Comparison of ENCODE assay signal across 24 cellular contexts in genomic region chrX:134640914-134641313, GRCh38. TPM values are rescaled to one million over a fixed set of nuclear protein-coding genes. Genes with fewer than 3 reads are reported as not detected.
DNase-seq lines count a peak whose midpoint lies in the region; ATAC-seq and TF ChIP-seq lines count a peak whose summit lies in the region.
"Had no signal": no experiment of that assay in that cellular context is flagged by ENCODE, and none has a peak within 500 bp of the region (broad histone marks: within the 10 kb centered on the region; RNA-seq: fewer than 3 reads in every experiment).

No MANE protein-coding gene starts in this region.

- H3K27me3 ChIP-seq in BLaER1 treated with 17β-estradiol and CSF1 and Interleukin-3, amounts not matched to agents 10 nM and 100 nM = peaks cover 89 to 100% (median 97%) of the 10 kb centered on the region in 11 experiments

- peaks cover 0 to 6% (median 0%) of the 10 kb centered on the region in 11 experiments; a peak in 1 of 22 replicates for H3K9me3 ChIP-seq in BLaER1 treated with 17β-estradiol and CSF1 and Interleukin-3, amounts not matched to agents 10 nM and 100 nM (replicated peaks in 1 of 11)
- H3K9me3 ChIP-seq in HEK293 (ENCODE audit: control insufficient read depth, insufficient read depth, low read depth, low read length) = no peaks in the 10 kb centered on the region
- H3K9me3 ChIP-seq: A549 had no signal

- H3K36me3 ChIP-seq in BLaER1 treated with 17β-estradiol and CSF1 and Interleukin-3, amounts not matched to agents 10 nM and 100 nM = no peaks in the 10 kb centered on the region
- no peaks in the 10 kb centered on the region for H3K36me3 ChIP-seq in HEK293 (ENCODE audit: control insufficient read depth in 2 of 2, insufficient read depth in 1 of 2, low read length in 2 of 2)

- no peak overlapping the region for H3K4me3 Mint-ChIP-seq in dendritic cell treated with granulocyte-macrophage colony-stimulating factor and Interleukin-4, amounts not matched to agents 40 ng/mL and 50 ng/mL, for 4 days
- H3K4me3 Mint-ChIP-seq in activated naive CD8-positive, alpha-beta T cell treated with anti-CD3 and anti-CD28 coated beads for 36 hours = no peak overlapping the region
- H3K4me3 Mint-ChIP-seq: B cell; CD4-positive, alpha-beta memory T cell; CD4-positive, CD25-positive, alpha-beta regulatory T cell; CD8-positive, alpha-beta memory T cell had no signal

- intact Hi-C loops in dendritic cell treated with granulocyte-macrophage colony-stimulating factor and Interleukin-4, amounts not matched to agents 40 ng/mL and 50 ng/mL, for 4 days (cut with micrococcal nuclease) = no loop called here

- H3K36me3 Mint-ChIP-seq in dendritic cell treated with granulocyte-macrophage colony-stimulating factor and Interleukin-4, amounts not matched to agents 40 ng/mL and 50 ng/mL, for 4 days (ENCODE audit: low read depth) = no peaks in the 10 kb centered on the region
- no peaks in the 10 kb centered on the region for H3K36me3 Mint-ChIP-seq in activated naive CD8-positive, alpha-beta T cell treated with anti-CD3 and anti-CD28 coated beads for 36 hours
- H3K36me3 Mint-ChIP-seq: CD14-positive monocyte; CD4-positive, alpha-beta memory T cell; CD4-positive, CD25-positive, alpha-beta regulatory T cell; CD8-positive, alpha-beta memory T cell had no signal

- DNase-seq in activated naive CD8-positive, alpha-beta T cell treated with anti-CD3 and anti-CD28 coated beads for 36 hours = no peak
- DNase-seq: AML-193; C1 segment of cervical spinal cord; CD4-positive, alpha-beta memory T cell; CD4-positive, CD25-positive, alpha-beta regulatory T cell; CD8-positive, alpha-beta memory T cell; COR-L47; DMS 273 treated with DMSO at 0.1 percent for 48 hours; DMS153; DMS53; DMS79; DND-41; EL; GDM1 had no signal

- H3K4me1 Mint-ChIP-seq in dendritic cell treated with granulocyte-macrophage colony-stimulating factor and Interleukin-4, amounts not matched to agents 40 ng/mL and 50 ng/mL, for 4 days (ENCODE audit: low read depth) = peaks cover 42% of the 10 kb centered on the region
- peaks cover 4% of the 10 kb centered on the region for H3K4me1 Mint-ChIP-seq in activated naive CD8-positive, alpha-beta T cell treated with anti-CD3 and anti-CD28 coated beads for 36 hours
- H3K4me1 Mint-ChIP-seq: B cell; CD4-positive, alpha-beta memory T cell; CD4-positive, CD25-positive, alpha-beta regulatory T cell; CD8-positive, alpha-beta memory T cell had no signal

- no peak overlapping the region for H3K9ac ChIP-seq in BLaER1 treated with 17β-estradiol and CSF1 and Interleukin-3, amounts not matched to agents 10 nM and 100 nM

- H3K4me3 ChIP-seq in BLaER1 treated with 17β-estradiol and CSF1 and Interleukin-3, amounts not matched to agents 10 nM and 100 nM = no peak overlapping the region
- H3K4me3 ChIP-seq in HEK293 (ENCODE audit: low read depth, low read length) = no peak overlapping the region
- H3K4me3 ChIP-seq: A549, GM12878 had no signal

- CTCF ChIA-PET in HEK293 (lab: Yijun Ruan, JAX) = no interaction called here

- TF ChIP-seq CTCF in HEK293 (tag by site-specific recombination; IDR thresholded peaks at IDR 0.05) = no peak

- H4K20me1 ChIP-seq in BLaER1 treated with 17β-estradiol and CSF1 and Interleukin-3, amounts not matched to agents 10 nM and 100 nM = no peaks in the 10 kb centered on the region

- H3K27me3 Mint-ChIP-seq in dendritic cell treated with granulocyte-macrophage colony-stimulating factor and Interleukin-4, amounts not matched to agents 40 ng/mL and 50 ng/mL, for 4 days = no peaks in the 10 kb centered on the region
- peaks cover 27% of the 10 kb centered on the region for H3K27me3 Mint-ChIP-seq in activated naive CD8-positive, alpha-beta T cell treated with anti-CD3 and anti-CD28 coated beads for 36 hours

- peak overlapping the region in 2 of 11 experiments; percentile 33 to 46; a peak in 1 of 22 replicates for H3K27ac ChIP-seq in BLaER1 treated with 17β-estradiol and CSF1 and Interleukin-3, amounts not matched to agents 10 nM and 100 nM
- no peak overlapping the region for H3K27ac ChIP-seq in HEK293 (ENCODE audit: extremely low read depth, low read depth, low read length)
- H3K27ac ChIP-seq: 22Rv1 had no signal

- POLR2A ChIA-PET in HEK293 (lab: Yijun Ruan, JAX) = no interaction called here

- no peak for ATAC-seq in GM19395 (IDR thresholded peaks at IDR 0.05; ENCODE audit: unreplicated experiment)
- ATAC-seq: A549, GM12878 had no signal

- H3K9me3 Mint-ChIP-seq in dendritic cell treated with granulocyte-macrophage colony-stimulating factor and Interleukin-4, amounts not matched to agents 40 ng/mL and 50 ng/mL, for 4 days = peaks cover 6% of the 10 kb centered on the region
- H3K9me3 Mint-ChIP-seq in activated naive CD8-positive, alpha-beta T cell treated with anti-CD3 and anti-CD28 coated beads for 36 hours = no peaks in the 10 kb centered on the region
- H3K9me3 Mint-ChIP-seq: CD4-positive, alpha-beta memory T cell; CD8-positive, alpha-beta memory T cell had no signal

- H3K4me2 ChIP-seq in BLaER1 treated with 17β-estradiol and CSF1 and Interleukin-3, amounts not matched to agents 10 nM and 100 nM = peak overlapping the region in 6 of 11 experiments; percentile 29 to 61 (median 57); a peak in 7 of 22 replicates
- H3K4me2 ChIP-seq: A549 had no signal

- peak overlapping the region; percentile 70 for H3K27ac Mint-ChIP-seq in dendritic cell treated with granulocyte-macrophage colony-stimulating factor and Interleukin-4, amounts not matched to agents 40 ng/mL and 50 ng/mL, for 4 days
- H3K27ac Mint-ChIP-seq in activated naive CD8-positive, alpha-beta T cell treated with anti-CD3 and anti-CD28 coated beads for 36 hours = no peak overlapping the region
- H3K27ac Mint-ChIP-seq: B cell; CD14-positive monocyte; CD4-positive, alpha-beta memory T cell; CD8-positive, alpha-beta memory T cell had no signal

- H3K4me1 ChIP-seq in BLaER1 treated with 17β-estradiol and CSF1 and Interleukin-3, amounts not matched to agents 10 nM and 100 nM = peaks cover 0 to 27% (median 13%) of the 10 kb centered on the region in 10 experiments; a peak in 13 of 20 replicates
- H3K4me1 ChIP-seq in HEK293 (ENCODE audit: control insufficient read depth, insufficient read depth, low read length) = no peaks in the 10 kb centered on the region

TF ChIP-seq in HEK293, 187 proteins besides CTCF, POLR2A, EP300 and RAD21:
- TF ChIP-seq ZNF121 (tag by site-specific recombination; IDR thresholded peaks at IDR 0.05) (peak; percentile 82), MEIS1 (CRISPR knock-in tag; IDR thresholded peaks at IDR 0.05; ENCODE audit: borderline replicate concordance) (no peak), ZNF248 (tag by site-specific recombination; IDR thresholded peaks at IDR 0.05) (no peak), ATF2 (tag by site-specific recombination; IDR thresholded peaks at IDR 0.05; ENCODE audit: low read depth) (no peak), ZNF280C (tag by site-specific recombination; IDR thresholded peaks at IDR 0.05) (no peak), ZNF624 (tag by site-specific recombination; IDR thresholded peaks at IDR 0.05) (no peak), ZNF785 (tag by site-specific recombination; IDR thresholded peaks at IDR 0.05) (no peak), SCRT1 (tag by site-specific recombination; IDR thresholded peaks at IDR 0.05; ENCODE audit: borderline replicate concordance) (no peak)

RNA-seq across cellular contexts. Expression of gene PLAC1, which starts 17.4 kb away (rescaled TPM):
- not detected for total RNA-seq in activated naive CD8-positive, alpha-beta T cell treated with anti-CD3 and anti-CD28 coated beads for 36 hours
- total RNA-seq: B cell; CD4-positive, alpha-beta memory T cell; CD4-positive, CD25-positive, alpha-beta regulatory T cell; CD8-positive, alpha-beta memory T cell; Daoy had no signal
